Comparison of ENCODE assay signal across 15 cellular contexts in the genomic region with DNA sequence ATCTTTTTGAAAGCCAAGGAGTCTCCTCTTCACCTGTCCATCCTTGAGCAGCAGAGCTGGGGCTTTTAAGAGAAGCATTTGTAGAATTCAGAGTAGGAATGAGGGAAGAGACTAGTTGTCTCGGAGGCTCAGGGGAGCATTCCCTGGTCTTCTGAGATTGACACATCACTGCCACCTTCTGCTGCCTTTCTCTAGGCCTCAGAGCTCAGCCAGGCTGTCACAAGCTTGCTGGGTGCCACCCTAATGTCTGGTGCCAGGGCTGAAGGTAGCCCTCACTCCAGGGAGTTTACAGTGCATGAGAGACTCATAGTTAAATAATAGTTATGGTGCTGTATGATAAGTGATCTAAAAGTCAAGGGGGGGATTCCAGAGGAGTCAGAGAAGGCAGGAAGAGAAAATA. TPM values are rescaled to one million over a fixed set of nuclear protein-coding genes. Genes with fewer than 3 reads are reported as not detected.
DNase-seq lines count a peak whose midpoint lies in the region; ATAC-seq and TF ChIP-seq lines count a peak whose summit lies in the region.
"Had no signal": no experiment of that assay in that cellular context is flagged by ENCODE, and none has a peak within 500 bp of the region (broad histone marks: within the 10 kb centered on the region; RNA-seq: fewer than 3 reads in every experiment).

No MANE protein-coding gene starts in this region.

- H3K27me3 ChIP-seq in right cardiac atrium (ENCODE audit: control insufficient read depth, insufficient read depth), result no peaks in the 10 kb centered on the region
- H3K27me3 ChIP-seq in left ventricle myocardium inferior (ENCODE audit: low read depth), result no peaks in the 10 kb centered on the region
- H3K27me3 ChIP-seq in endodermal cell (ENCODE audit: control insufficient read depth, insufficient read depth, low read length, poor library complexity, severe bottlenecking), result no peaks in the 10 kb centered on the region

- TF ChIP-seq CTCF in left ventricle myocardium inferior (IDR thresholded peaks at IDR 0.05; ENCODE audit: borderline replicate concordance) (no peak), endodermal cell (conservative IDR thresholded peaks at IDR 0.05) (no peak)

- DNase-seq in right cardiac atrium (no peak), left ventricle myocardium inferior (no peak), endodermal cell (peak; percentile 40), posterior vena cava (ENCODE audit: low spot score) (peak; percentile 20), AG20443 (ENCODE audit: low spot score) (no peak)
- DNase-seq in stimulated activated CD4-positive, alpha-beta T cell treated with anti-CD3 and anti-CD28 coated beads, Interleukin-1b, Interleukin-23, amount 100 ng/mL, for 48 hours, result no peak
- DNase-seq: CD8-positive, alpha-beta T cell; COR-L47; DMS153; DMS79 treated with DMSO at 0.1 percent for 48 hours; GDM1; GOT3; H9 had no signal

- H3K27me3 Mint-ChIP-seq in endodermal cell (ENCODE audit: insufficient read depth), result no peaks in the 10 kb centered on the region

- peaks cover 51% of the 10 kb centered on the region for H3K36me3 Mint-ChIP-seq in endodermal cell (ENCODE audit: low read depth)
- H3K36me3 Mint-ChIP-seq: CD8-positive, alpha-beta T cell had no signal

- peaks cover 9% of the 10 kb centered on the region for H3K4me1 Mint-ChIP-seq in endodermal cell
- H3K4me1 Mint-ChIP-seq: CD14-positive monocyte had no signal

- WGBS in right cardiac atrium, result 74% methylated on average over 1 of the region's 1 CpG
- 95% methylated on average over 1 of the region's 1 CpG; no CpG with 5 or more reads in 1 of the 2 experiments for WGBS in endodermal cell (ENCODE audit: insufficient coverage in 1 of 2, insufficient read length in 1 of 2), 2 experiments

- no peak overlapping the region for H3K4me3 Mint-ChIP-seq in endodermal cell
- H3K4me3 Mint-ChIP-seq: CD8-positive, alpha-beta T cell; H9 had no signal

- H3K9ac ChIP-seq in endodermal cell (ENCODE audit: extremely low read depth, low read length, poor library complexity, severe bottlenecking), result no peak overlapping the region

- H3K36me3 ChIP-seq in left ventricle myocardium inferior (peaks cover 16% of the 10 kb centered on the region), endodermal cell (ENCODE audit: control insufficient read depth, insufficient read depth, low read length) (peaks cover 41% of the 10 kb centered on the region)

- H3K27ac Mint-ChIP-seq in endodermal cell, result no peak overlapping the region
- H3K27ac Mint-ChIP-seq: CD14-positive monocyte; CD8-positive, alpha-beta T cell; H9 had no signal

- peak; percentile 51 to 62 for ATAC-seq in right cardiac atrium
- ATAC-seq: A549; CD8-positive, alpha-beta T cell had no signal

- H3K9me3 ChIP-seq in right cardiac atrium (ENCODE audit: control insufficient read depth, low read length), result no peaks in the 10 kb centered on the region
- peaks cover 6% of the 10 kb centered on the region for H3K9me3 ChIP-seq in left ventricle myocardium inferior (replicated peaks)
- H3K9me3 ChIP-seq in endodermal cell (ENCODE audit: control insufficient read depth, low read length), result peaks cover 15% of the 10 kb centered on the region

- intact Hi-C loops in right cardiac atrium (cut with DNase I), result loop anchor here in 1 of 4 donors (10.0 kb wide), 1 partner anchor 62 kb away; a partner anchor contains a TSS
- intact Hi-C loops in left ventricle myocardium inferior (cut with micrococcal nuclease), result no loop called here
- intact Hi-C loops in posterior vena cava (cut with DNase I), result no loop called here

- H3K9me3 Mint-ChIP-seq in endodermal cell, result peaks cover 17% of the 10 kb centered on the region

- H3K27ac ChIP-seq in right cardiac atrium (ENCODE audit: low read length) (peak overlapping the region; percentile 23), left ventricle myocardium inferior (replicated peaks) (no peak overlapping the region), endodermal cell (ENCODE audit: low read depth, low read length) (no peak overlapping the region)
- H3K27ac ChIP-seq: A549 had no signal

- H3K4me1 ChIP-seq in right cardiac atrium (ENCODE audit: control insufficient read depth, insufficient read depth, low read length) (peaks cover 4% of the 10 kb centered on the region), left ventricle myocardium inferior (peaks cover 26% of the 10 kb centered on the region), endodermal cell (ENCODE audit: control insufficient read depth, insufficient read depth, low read length) (no peaks in the 10 kb centered on the region)

- H3K4me3 ChIP-seq in right cardiac atrium (ENCODE audit: low read length) (no peak overlapping the region), left ventricle myocardium inferior (no peak overlapping the region), endodermal cell (ENCODE audit: low read length) (no peak overlapping the region)
- H3K4me3 ChIP-seq: A549 had no signal

RNA-seq across cellular contexts. Expression of a gene that starts 39.7 kb away (rescaled TPM):
- total RNA-seq in right cardiac atrium (10 to 100 TPM in 3 of 4 donors, 1 to 10 TPM in 1; 9.8 to 14.6 (median 12.1) TPM), left ventricle myocardium inferior (8.8 TPM), endodermal cell (10 to 100 TPM; 37.7 to 42.8 TPM), posterior vena cava (1 to 10 TPM; 7.7 to 9.8 TPM)
- polyA plus RNA-seq in right cardiac atrium, result 20.9 TPM
- 28.5 TPM for polyA plus RNA-seq in endodermal cell (2013, experiment 1 of 2)
- polyA plus RNA-seq in endodermal cell (2013, experiment 2 of 2), result 25.0 TPM
- polyA plus RNA-seq: CD14-positive monocyte had no signal

RNA-seq across cellular contexts. Expression of a gene that starts 55.4 kb away (rescaled TPM):
- total RNA-seq in right cardiac atrium (10 to 100 TPM; 13.3 to 16.7 (median 16.3) TPM), left ventricle myocardium inferior (11.4 TPM), endodermal cell (10 to 100 TPM; 33.3 to 53.4 TPM), posterior vena cava (10 to 100 TPM; 28.8 to 29.2 TPM)
- 9.0 TPM for polyA plus RNA-seq in right cardiac atrium
- 29.3 TPM for polyA plus RNA-seq in endodermal cell (2013, experiment 1 of 2)
- polyA plus RNA-seq in endodermal cell (2013, experiment 2 of 2), result 25.5 TPM

Comparison
In these comparisons a context has a peak if more than half of its experiments do, and no peak if none do; other contexts are left out.
1. DNase-seq: peak in endodermal cell (single experiment) and posterior vena cava (single experiment); none in right cardiac atrium (0 of 3), left ventricle myocardium inferior (single experiment), stimulated activated CD4-positive, alpha-beta T cell treated with anti-CD3 and anti-CD28 coated beads, Interleukin-1b, Interleukin-23, amount 100 ng/mL, for 48 hours (single experiment) and AG20443 (single experiment).